Comparison of ENCODE assay signal across 9 cellular contexts in the genomic region with DNA sequence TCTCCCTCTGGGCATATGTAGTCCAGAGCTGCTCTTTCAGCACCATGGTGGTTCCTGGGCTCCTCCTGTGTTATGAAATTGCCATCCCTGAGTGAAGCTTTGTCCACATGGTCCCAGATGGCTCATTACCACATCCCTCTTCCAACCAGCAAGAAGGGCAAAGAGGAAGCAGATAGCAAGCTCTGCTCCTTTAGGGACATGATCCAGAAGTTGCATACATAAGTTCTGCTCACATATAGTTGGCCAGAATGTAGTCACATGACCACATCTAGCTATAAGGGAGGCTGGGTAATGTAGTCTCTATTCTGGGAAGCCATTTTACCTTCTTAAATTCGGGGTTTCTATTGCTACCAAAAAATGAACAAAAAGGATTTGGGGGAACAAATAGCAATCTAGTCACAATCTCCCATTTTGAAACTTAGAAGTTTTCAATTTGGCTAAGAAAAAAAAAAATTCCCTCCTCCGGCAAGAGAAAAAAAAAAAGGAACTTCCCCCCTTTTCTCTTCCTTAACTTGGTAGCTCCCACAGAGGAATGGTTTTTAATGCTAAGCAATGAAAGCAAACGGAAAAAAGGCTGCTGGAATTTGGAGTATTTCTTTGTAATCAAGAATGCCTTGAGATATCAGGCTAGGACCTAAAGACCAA.
DNase-seq lines count a peak whose midpoint lies in the region; ATAC-seq and TF ChIP-seq lines count a peak whose summit lies in the region.
"Had no signal": no experiment of that assay in that cellular context is flagged by ENCODE, and none has a peak within 500 bp of the region (broad histone marks: within the 10 kb centered on the region; RNA-seq: fewer than 3 reads in every experiment).

No MANE protein-coding gene starts in this region.

- H3K4me3 Mint-ChIP-seq in nephron = peak overlapping the region; percentile 75 to 80 (median 79)
- H3K4me3 Mint-ChIP-seq: central memory CD8-positive, alpha-beta T cell had no signal

- DNase-seq in AG08395 (ENCODE audit: low spot score) = peak; percentile 38
- peak; percentile 64 for DNase-seq in H4 (ENCODE audit: low spot score)
- peak; percentile 70 for DNase-seq in epithelial cell of esophagus (ENCODE audit: low read depth)
- DNase-seq in islet precursor cell = no peak
- no peak for DNase-seq in stimulated activated CD4-positive, alpha-beta T cell treated with anti-CD3 and anti-CD28 coated beads, Interleukin-4, amount 100 ng/mL, for 4 hours

- peak overlapping the region; percentile 81 for H3K4me2 ChIP-seq in OCI-LY3 (ENCODE audit: low read length)

- H3K4me1 ChIP-seq in OCI-LY3 (ENCODE audit: low read length) = peaks cover 7% of the 10 kb centered on the region

- H3K4me3 ChIP-seq in OCI-LY3 (ENCODE audit: low read length) (peak overlapping the region; percentile 74), epithelial cell of esophagus (ENCODE audit: low read length) (peak overlapping the region; percentile 20)

- H3K27me3 Mint-ChIP-seq in nephron (ENCODE audit: low read depth) = no peaks in the 10 kb centered on the region
- H3K27me3 Mint-ChIP-seq: central memory CD8-positive, alpha-beta T cell had no signal

- ATAC-seq in GM21619 (IDR thresholded peaks at IDR 0.05; ENCODE audit: unreplicated experiment) = no peak

- H3K27ac ChIP-seq in OCI-LY3 (ENCODE audit: low read length) = no peak overlapping the region

- peaks cover 11% of the 10 kb centered on the region for H3K4me1 Mint-ChIP-seq in nephron
- H3K4me1 Mint-ChIP-seq: central memory CD8-positive, alpha-beta T cell had no signal

- H3K9me3 Mint-ChIP-seq in nephron = peaks cover 33% of the 10 kb centered on the region
- H3K9me3 Mint-ChIP-seq: central memory CD8-positive, alpha-beta T cell had no signal

- no peak for TF ChIP-seq CTCF in OCI-LY3 (IDR thresholded peaks at IDR 0.05; ENCODE audit: low read depth, low read length)
- no peak for TF ChIP-seq CTCF in epithelial cell of esophagus (IDR thresholded peaks at IDR 0.05; ENCODE audit: insufficient read depth, low read depth, low read length, missing control alignments)
- no peak for TF ChIP-seq CTCF in nephron (IDR thresholded peaks at IDR 0.05; ENCODE audit: unreplicated experiment in 3 of 3)

- H3K9me3 ChIP-seq in OCI-LY3 (ENCODE audit: insufficient read depth, low read length) = no peaks in the 10 kb centered on the region

- peak overlapping the region; percentile 96 to 98 (median 98) for H3K27ac Mint-ChIP-seq in nephron

- H3K79me2 ChIP-seq in OCI-LY3 (ENCODE audit: low read length) = no peaks in the 10 kb centered on the region

- H2AFZ ChIP-seq in OCI-LY3 (ENCODE audit: low read depth, low read length) = peak overlapping the region; percentile 95

- no peaks in the 10 kb centered on the region for H3K27me3 ChIP-seq in OCI-LY3 (ENCODE audit: low read depth, low read length)

- H3K9ac ChIP-seq in OCI-LY3 (ENCODE audit: low read length) = peak overlapping the region; percentile 43

- H3K36me3 Mint-ChIP-seq in nephron (ENCODE audit: low read depth) = no peaks in the 10 kb centered on the region

- no peaks in the 10 kb centered on the region for H4K20me1 ChIP-seq in OCI-LY3 (ENCODE audit: insufficient read depth, low read length)

- H3K36me3 ChIP-seq in OCI-LY3 (replicated peaks; ENCODE audit: low read depth, low read length) = no peaks in the 10 kb centered on the region

Comparison
In these comparisons a context has a peak if more than half of its experiments do, and no peak if none do; other contexts are left out.
1. DNase-seq: peak in AG08395 (single experiment), H4 (single experiment) and epithelial cell of esophagus (single experiment); none in islet precursor cell (single experiment) and stimulated activated CD4-positive, alpha-beta T cell treated with anti-CD3 and anti-CD28 coated beads, Interleukin-4, amount 100 ng/mL, for 4 hours (0 of 2).